34 cellular contexts compared by ENCODE assay signal in genomic region chr12:57347284-57347683, GRCh38.
DNase-seq lines count a peak whose midpoint lies in the region; ATAC-seq and TF ChIP-seq lines count a peak whose summit lies in the region.
"Had no signal": no experiment of that assay in that cellular context is flagged by ENCODE, and none has a peak within 500 bp of the region (broad histone marks: within the 10 kb centered on the region; RNA-seq: fewer than 3 reads in every experiment).

No MANE protein-coding gene starts in this region.

- POLR2A ChIA-PET in HEK293 (lab: Yijun Ruan, JAX) = no interaction called here
- POLR2A ChIA-PET in CD8-positive, alpha-beta memory T cell (lab: Charles Lee) = no interaction called here

- ATAC-seq in natural killer cell = no peak
- no peak for ATAC-seq in natural killer cell treated with Interleukin-12 subunit alpha and Interleukin-12 subunit beta and Interleukin-15 and Interleukin-18, amount 100 ng/mL, for 72 hours
- ATAC-seq: A549; CD8-positive, alpha-beta T cell had no signal

- DNase-seq in activated naive CD4-positive, alpha-beta T cell treated with Interleukin-2 at 50 U/mL for 16 hours = no peak
- DNase-seq in natural killer cell = no peak
- DNase-seq in natural killer cell treated with Interleukin-12 subunit alpha and Interleukin-12 subunit beta and Interleukin-15 and Interleukin-18, amount 100 ng/mL, for 72 hours (ENCODE audit: low spot score) = no peak
- peak; percentile 62 for DNase-seq in osteoblast (ENCODE audit: insufficient read length, low spot score, missing footprints)
- no peak for DNase-seq in NCI-H345 (lab: John Stamatoyannopoulos, UW)
- DNase-seq in CD8-positive, alpha-beta memory T cell = no peak
- DNase-seq: 8988T; ACHN; AML-193; BE2C; C1 segment of cervical spinal cord; Caco-2; Calu3; CD4-positive, alpha-beta memory T cell; CD4-positive, alpha-beta T cell; CD4-positive, CD25-positive, alpha-beta regulatory T cell; CD8-positive, alpha-beta T cell; COR-L47; DMS 273 treated with DMSO at 0.1 percent for 48 hours; DMS153; DMS53; DMS79; DMS79 treated with DMSO at 0.1 percent for 48 hours; DND-41; EL had no signal

- peak overlapping the region; percentile 82 for H3K27ac Mint-ChIP-seq in activated naive CD4-positive, alpha-beta T cell treated with anti-CD3 and anti-CD28 coated beads, Interleukin-2, amount 50 U/mL, for 24 hours
- peak overlapping the region; percentile 10 to 39 for H3K27ac Mint-ChIP-seq in natural killer cell
- H3K27ac Mint-ChIP-seq in natural killer cell treated with Interleukin-12 subunit alpha and Interleukin-12 subunit beta and Interleukin-15 and Interleukin-18, amount 100 ng/mL, for 72 hours = no peak overlapping the region
- peak overlapping the region in 1 of 8 donors; percentile 65 for H3K27ac Mint-ChIP-seq in CD8-positive, alpha-beta memory T cell
- H3K27ac Mint-ChIP-seq: B cell; CD4-positive, alpha-beta T cell; CD4-positive, CD25-positive, alpha-beta regulatory T cell; CD8-positive, alpha-beta T cell had no signal

- no peak overlapping the region for H3K4me3 Mint-ChIP-seq in activated naive CD4-positive, alpha-beta T cell treated with anti-CD3 and anti-CD28 coated beads, Interleukin-2, amount 50 U/mL, for 24 hours
- H3K4me3 Mint-ChIP-seq in natural killer cell = no peak overlapping the region
- H3K4me3 Mint-ChIP-seq in natural killer cell treated with Interleukin-12 subunit alpha and Interleukin-12 subunit beta and Interleukin-15 and Interleukin-18, amount 100 ng/mL, for 72 hours = no peak overlapping the region
- H3K4me3 Mint-ChIP-seq in CD8-positive, alpha-beta memory T cell = no peak overlapping the region
- H3K4me3 Mint-ChIP-seq: B cell; CD14-positive monocyte; CD4-positive, alpha-beta memory T cell; CD4-positive, alpha-beta T cell; CD4-positive, CD25-positive, alpha-beta regulatory T cell; CD8-positive, alpha-beta T cell had no signal

- H3K4me3 ChIP-seq in HEK293 (ENCODE audit: low read depth, low read length) (no peak overlapping the region), osteoblast (ENCODE audit: insufficient read depth, low read length) (no peak overlapping the region)
- H3K4me3 ChIP-seq in CD8-positive, alpha-beta memory T cell (ENCODE audit: low read length) = no peak overlapping the region
- H3K4me3 ChIP-seq: A549; BLaER1; BLaER1 treated with 17β-estradiol and CSF1 and Interleukin-3, amounts not matched to agents 10 nM and 100 nM had no signal

- no peak overlapping the region for H2AFZ ChIP-seq in osteoblast (ENCODE audit: low read length)

- H3K79me2 ChIP-seq in osteoblast (ENCODE audit: insufficient read depth, low read length) = peaks cover 4% of the 10 kb centered on the region

- H3K9me3 ChIP-seq in HEK293 (ENCODE audit: control insufficient read depth, insufficient read depth, low read depth, low read length) = no peaks in the 10 kb centered on the region
- H3K9me3 ChIP-seq in osteoblast (ENCODE audit: low read depth, low read length) = no peaks in the 10 kb centered on the region
- no peaks in the 10 kb centered on the region for H3K9me3 ChIP-seq in CD8-positive, alpha-beta memory T cell (ENCODE audit: low read length)
- H3K9me3 ChIP-seq: BE2C, Caco-2 had no signal

- peaks cover 22% of the 10 kb centered on the region for H3K36me3 Mint-ChIP-seq in activated naive CD4-positive, alpha-beta T cell treated with anti-CD3 and anti-CD28 coated beads, Interleukin-2, amount 50 U/mL, for 24 hours
- no peaks in the 10 kb centered on the region for H3K36me3 Mint-ChIP-seq in natural killer cell
- H3K36me3 Mint-ChIP-seq in natural killer cell treated with Interleukin-12 subunit alpha and Interleukin-12 subunit beta and Interleukin-15 and Interleukin-18, amount 100 ng/mL, for 72 hours = peaks cover 7% of the 10 kb centered on the region
- H3K36me3 Mint-ChIP-seq in CD8-positive, alpha-beta memory T cell = peaks cover 18 to 45% (median 19%) of the 10 kb centered on the region in 3 donors

- CTCF ChIA-PET in HEK293 (lab: Yijun Ruan, JAX) = no interaction called here
- CTCF ChIA-PET in CD8-positive, alpha-beta memory T cell (lab: Charles Lee) = no interaction called here

- H4K20me1 ChIP-seq in osteoblast (ENCODE audit: insufficient read depth, low read length) = no peaks in the 10 kb centered on the region

- no peaks in the 10 kb centered on the region for H3K27me3 ChIP-seq in osteoblast (ENCODE audit: insufficient read depth, low read length)
- H3K27me3 ChIP-seq in CD8-positive, alpha-beta memory T cell (ENCODE audit: insufficient read depth, low read length, poor library complexity, severe bottlenecking) = no peaks in the 10 kb centered on the region
- H3K27me3 ChIP-seq: BE2C; BLaER1; BLaER1 treated with 17β-estradiol and CSF1 and Interleukin-3, amounts not matched to agents 10 nM and 100 nM had no signal

- H3K4me1 Mint-ChIP-seq in activated naive CD4-positive, alpha-beta T cell treated with anti-CD3 and anti-CD28 coated beads, Interleukin-2, amount 50 U/mL, for 24 hours = peaks cover 31% of the 10 kb centered on the region
- H3K4me1 Mint-ChIP-seq in natural killer cell = peaks cover 16 to 18% of the 10 kb centered on the region in 2 donors
- peaks cover 6 to 14% of the 10 kb centered on the region in 2 donors for H3K4me1 Mint-ChIP-seq in natural killer cell treated with Interleukin-12 subunit alpha and Interleukin-12 subunit beta and Interleukin-15 and Interleukin-18, amount 100 ng/mL, for 72 hours (ENCODE audit: low read depth in 2 of 2)
- H3K4me1 Mint-ChIP-seq in CD8-positive, alpha-beta memory T cell = peaks cover 10 to 30% (median 21%) of the 10 kb centered on the region in 3 donors
- H3K4me1 Mint-ChIP-seq: CD14-positive monocyte had no signal

- H3K9me3 Mint-ChIP-seq in activated naive CD4-positive, alpha-beta T cell treated with anti-CD3 and anti-CD28 coated beads, Interleukin-2, amount 50 U/mL, for 24 hours = no peaks in the 10 kb centered on the region
- H3K9me3 Mint-ChIP-seq in natural killer cell = no peaks in the 10 kb centered on the region
- H3K9me3 Mint-ChIP-seq in natural killer cell treated with Interleukin-12 subunit alpha and Interleukin-12 subunit beta and Interleukin-15 and Interleukin-18, amount 100 ng/mL, for 72 hours = no peaks in the 10 kb centered on the region
- peaks cover 0 to 5% (median 2%) of the 10 kb centered on the region in 5 donors for H3K9me3 Mint-ChIP-seq in CD8-positive, alpha-beta memory T cell
- H3K9me3 Mint-ChIP-seq: CD4-positive, alpha-beta memory T cell; CD4-positive, alpha-beta T cell had no signal

- H3K4me1 ChIP-seq in HEK293 (ENCODE audit: control insufficient read depth, insufficient read depth, low read length) (0 out of 2 replicates have a peak, but pooled peaks cover 5% of the 10 kb centered on the region), osteoblast (ENCODE audit: insufficient read depth, low read length) (peaks cover 2% of the 10 kb centered on the region)
- no peaks in the 10 kb centered on the region for H3K4me1 ChIP-seq in CD8-positive, alpha-beta memory T cell (ENCODE audit: insufficient read depth, low read length)
- H3K4me1 ChIP-seq: BLaER1, Caco-2 had no signal

- H3K4me2 ChIP-seq in osteoblast (ENCODE audit: insufficient read depth, low read length) = no peak overlapping the region
- H3K4me2 ChIP-seq: A549; BLaER1; BLaER1 treated with 17β-estradiol and CSF1 and Interleukin-3, amounts not matched to agents 10 nM and 100 nM had no signal

- H3K27ac ChIP-seq in HEK293 (ENCODE audit: extremely low read depth, low read depth, low read length) (no peak overlapping the region), osteoblast (ENCODE audit: low read depth, low read length) (no peak overlapping the region)
- no peak overlapping the region for H3K27ac ChIP-seq in CD8-positive, alpha-beta memory T cell (ENCODE audit: low read depth, low read length)
- H3K27ac ChIP-seq: 22Rv1; A549; BLaER1; BLaER1 treated with 17β-estradiol and CSF1 and Interleukin-3, amounts not matched to agents 10 nM and 100 nM; C4-2B had no signal

- H3K36me3 ChIP-seq in HEK293 (ENCODE audit: control insufficient read depth in 2 of 2, insufficient read depth in 1 of 2, low read length in 2 of 2) = peaks cover 5 to 9% of the 10 kb centered on the region in 2 experiments; a peak in 2 of 3 replicates
- H3K36me3 ChIP-seq in osteoblast (ENCODE audit: insufficient read depth, low read length) = peaks cover 4% of the 10 kb centered on the region
- H3K36me3 ChIP-seq in CD8-positive, alpha-beta memory T cell (ENCODE audit: insufficient read depth, low read length) = no peaks in the 10 kb centered on the region

- TF ChIP-seq CTCF in natural killer cell (IDR thresholded peaks at IDR 0.05) (no peak), HEK293 (tag by site-specific recombination; IDR thresholded peaks at IDR 0.05) (no peak), osteoblast (IDR thresholded peaks at IDR 0.05; ENCODE audit: extremely low read depth, low read depth, low read length) (no peak)

- intact Hi-C loops in natural killer cell (cut with micrococcal nuclease) = no loop called here

- H3K27me3 Mint-ChIP-seq in activated naive CD4-positive, alpha-beta T cell treated with anti-CD3 and anti-CD28 coated beads, Interleukin-2, amount 50 U/mL, for 24 hours = no peaks in the 10 kb centered on the region
- no peaks in the 10 kb centered on the region for H3K27me3 Mint-ChIP-seq in natural killer cell (ENCODE audit: low read depth in 2 of 2)
- no peaks in the 10 kb centered on the region for H3K27me3 Mint-ChIP-seq in natural killer cell treated with Interleukin-12 subunit alpha and Interleukin-12 subunit beta and Interleukin-15 and Interleukin-18, amount 100 ng/mL, for 72 hours
- H3K27me3 Mint-ChIP-seq in CD8-positive, alpha-beta memory T cell = no peaks in the 10 kb centered on the region
- H3K27me3 Mint-ChIP-seq: B cell; CD4-positive, alpha-beta memory T cell; CD4-positive, alpha-beta T cell; CD4-positive, CD25-positive, alpha-beta regulatory T cell had no signal

TF ChIP-seq in HEK293, 187 proteins besides CTCF, POLR2A, EP300 and RAD21 (continues in another document):
- TF ChIP-seq ZNF169 (tag by site-specific recombination; IDR thresholded peaks at IDR 0.05) (no peak), MEIS1 (CRISPR knock-in tag; IDR thresholded peaks at IDR 0.05; ENCODE audit: borderline replicate concordance) (no peak), ZNF449 (tag by site-specific recombination; IDR thresholded peaks at IDR 0.05) (no peak), ZNF391 (tag by site-specific recombination; IDR thresholded peaks at IDR 0.05; ENCODE audit: borderline replicate concordance, low read depth) (no peak), ZNF624 (tag by site-specific recombination; IDR thresholded peaks at IDR 0.05) (no peak), SETDB1 (IDR thresholded peaks at IDR 0.05; ENCODE audit: insufficient read length, low read length) (peak; percentile 37)

Comparison
In these comparisons a context has a peak if more than half of its experiments do, and no peak if none do; other contexts are left out.
1. H3K27ac Mint-ChIP-seq: peak in activated naive CD4-positive, alpha-beta T cell treated with anti-CD3 and anti-CD28 coated beads, Interleukin-2, amount 50 U/mL, for 24 hours (single experiment) and natural killer cell (2 of 2); none in natural killer cell treated with Interleukin-12 subunit alpha and Interleukin-12 subunit beta and Interleukin-15 and Interleukin-18, amount 100 ng/mL, for 72 hours (0 of 2).